Comparison of ENCODE assay signal across 8 cellular contexts in genomic region chr6:35936960-35937359, GRCh38.
"Had no signal": no experiment of that assay in that cellular context is flagged by ENCODE, and none has a peak within 500 bp of the region (broad histone marks: within the 10 kb centered on the region; RNA-seq: fewer than 3 reads in every experiment).

No MANE protein-coding gene starts in this region.

- DNase-seq: GDM1, GF-D8 had no signal

- FAIRE-seq: G401.6, GM12878, GM12891, GM12892, GM18507, GM19239 had no signal

- H3K4me3 ChIP-seq: GM12878 had no signal

- ATAC-seq: GM12878 had no signal
